ENCODE assay signal across 1 cellular context in genomic region chr10:9766762-9767161, GRCh38.
TF ChIP-seq lines count a peak whose summit lies in the region.

No MANE protein-coding gene starts in this region.

TF ChIP-seq in GM23338, 12 proteins besides CTCF, POLR2A, EP300 and RAD21 (continued from another document):
- TF ChIP-seq, protein P1, sequence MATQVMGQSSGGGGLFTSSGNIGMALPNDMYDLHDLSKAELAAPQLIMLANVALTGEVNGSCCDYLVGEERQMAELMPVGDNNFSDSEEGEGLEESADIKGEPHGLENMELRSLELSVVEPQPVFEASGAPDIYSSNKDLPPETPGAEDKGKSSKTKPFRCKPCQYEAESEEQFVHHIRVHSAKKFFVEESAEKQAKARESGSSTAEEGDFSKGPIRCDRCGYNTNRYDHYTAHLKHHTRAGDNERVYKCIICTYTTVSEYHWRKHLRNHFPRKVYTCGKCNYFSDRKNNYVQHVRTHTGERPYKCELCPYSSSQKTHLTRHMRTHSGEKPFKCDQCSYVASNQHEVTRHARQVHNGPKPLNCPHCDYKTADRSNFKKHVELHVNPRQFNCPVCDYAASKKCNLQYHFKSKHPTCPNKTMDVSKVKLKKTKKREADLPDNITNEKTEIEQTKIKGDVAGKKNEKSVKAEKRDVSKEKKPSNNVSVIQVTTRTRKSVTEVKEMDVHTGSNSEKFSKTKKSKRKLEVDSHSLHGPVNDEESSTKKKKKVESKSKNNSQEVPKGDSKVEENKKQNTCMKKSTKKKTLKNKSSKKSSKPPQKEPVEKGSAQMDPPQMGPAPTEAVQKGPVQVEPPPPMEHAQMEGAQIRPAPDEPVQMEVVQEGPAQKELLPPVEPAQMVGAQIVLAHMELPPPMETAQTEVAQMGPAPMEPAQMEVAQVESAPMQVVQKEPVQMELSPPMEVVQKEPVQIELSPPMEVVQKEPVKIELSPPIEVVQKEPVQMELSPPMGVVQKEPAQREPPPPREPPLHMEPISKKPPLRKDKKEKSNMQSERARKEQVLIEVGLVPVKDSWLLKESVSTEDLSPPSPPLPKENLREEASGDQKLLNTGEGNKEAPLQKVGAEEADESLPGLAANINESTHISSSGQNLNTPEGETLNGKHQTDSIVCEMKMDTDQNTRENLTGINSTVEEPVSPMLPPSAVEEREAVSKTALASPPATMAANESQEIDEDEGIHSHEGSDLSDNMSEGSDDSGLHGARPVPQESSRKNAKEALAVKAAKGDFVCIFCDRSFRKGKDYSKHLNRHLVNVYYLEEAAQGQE (IDR thresholded peaks at IDR 0.05; ENCODE audit: unreplicated experiment) = no peak
- no peak for TF ChIP-seq POLR2AphosphoS5 (IDR thresholded peaks at IDR 0.05; ENCODE audit: low read depth)
- TF ChIP-seq EZH2phosphoT487 (IDR thresholded peaks at IDR 0.05; ENCODE audit: unreplicated experiment) = no peak
- TF ChIP-seq JUNB (IDR thresholded peaks at IDR 0.05; ENCODE audit: unreplicated experiment) = no peak
- TF ChIP-seq NANOG (IDR thresholded peaks at IDR 0.05; ENCODE audit: borderline replicate concordance) = no peak
- TF ChIP-seq EZH2 (IDR thresholded peaks at IDR 0.05; ENCODE audit: low read depth, unreplicated experiment) = no peak
- TF ChIP-seq ZNF462 (CRISPR knock-in tag; IDR thresholded peaks at IDR 0.05) = no peak
- no peak for TF ChIP-seq CREB1 (CRISPR knock-in tag; IDR thresholded peaks at IDR 0.05; ENCODE audit: low read depth)
- TF ChIP-seq ZNF114 (CRISPR knock-in tag; IDR thresholded peaks at IDR 0.05) = no peak
- no peak for TF ChIP-seq STAT1 (IDR thresholded peaks at IDR 0.05; ENCODE audit: unreplicated experiment)
- no peak for TF ChIP-seq ETS1 (IDR thresholded peaks at IDR 0.05)
